Comparison of ENCODE assay signal across 15 cellular contexts in the genomic region with DNA sequence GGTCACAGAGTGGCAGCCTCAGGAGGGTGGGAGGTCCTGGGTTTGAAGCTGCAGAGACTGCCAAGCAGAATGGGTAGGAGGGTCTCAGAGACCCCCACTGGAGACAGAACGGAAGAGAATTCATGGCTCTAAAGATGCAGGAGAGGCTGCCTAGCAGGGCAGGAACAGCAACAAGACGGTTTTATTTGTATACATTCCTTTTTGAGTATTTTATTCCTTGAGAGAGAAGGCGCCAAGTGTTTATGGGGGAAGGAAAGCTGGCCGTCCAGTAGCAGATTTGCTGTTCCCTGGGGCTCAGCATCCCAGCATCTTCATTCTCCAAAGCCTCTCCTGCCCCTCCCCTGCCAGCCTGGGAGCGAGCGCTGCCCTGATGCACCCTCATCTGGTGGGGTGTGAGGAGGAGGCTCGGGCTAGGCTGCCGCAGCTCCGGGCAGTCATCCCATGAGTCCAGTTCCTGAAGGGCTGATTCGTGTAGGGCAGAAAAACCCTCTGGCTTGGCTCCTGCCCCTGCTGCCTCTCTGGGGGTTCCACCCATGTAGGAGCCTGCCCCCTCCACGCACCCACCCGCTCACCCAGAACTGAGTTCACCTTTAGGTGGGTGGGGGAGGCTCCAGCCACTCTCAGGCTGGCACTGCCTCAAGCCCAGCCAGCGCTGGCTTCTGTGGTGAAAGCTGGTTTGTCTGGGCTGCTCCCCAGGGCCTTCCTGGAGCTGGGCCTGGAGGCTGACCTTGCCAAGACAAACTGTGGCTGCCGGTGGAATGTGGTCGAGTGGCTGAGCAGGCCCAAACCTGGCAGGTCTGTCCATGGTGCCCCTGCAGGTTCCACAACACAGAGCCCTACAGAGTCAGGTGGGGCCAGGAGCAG. TPM values are rescaled to one million over a fixed set of nuclear protein-coding genes. Genes with fewer than 3 reads are reported as not detected.
DNase-seq lines count a peak whose midpoint lies in the region; TF ChIP-seq lines count a peak whose summit lies in the region.
"Had no signal": no experiment of that assay in that cellular context is flagged by ENCODE, and none has a peak within 500 bp of the region (broad histone marks: within the 10 kb centered on the region; RNA-seq: fewer than 3 reads in every experiment).

No MANE protein-coding gene starts in this region.

- no peak overlapping the region for H3K4me3 ChIP-seq in astrocyte of the spinal cord (ENCODE audit: low read depth, low read length)
- H3K4me3 ChIP-seq: esophagus muscularis mucosa had no signal

- in situ Hi-C loops in astrocyte of the spinal cord (cut with HindIII; ENCODE audit: low sequenced_read_pairs), result no loop called here

- no peak for TF ChIP-seq CTCF in astrocyte of the spinal cord (IDR thresholded peaks at IDR 0.05; ENCODE audit: low read depth, low read length)

- DNase-seq in NCI-H446 (lab: John Stamatoyannopoulos, UW), result peak; percentile 7 to 31
- DNase-seq in NCI-H446 treated with DMSO at 0.1 percent for 48 hours (lab: John Stamatoyannopoulos, UW), result no peak
- peak; percentile 63 for DNase-seq in astrocyte of the spinal cord (ENCODE audit: low read depth, low spot score)
- DNase-seq in iPS-NIHi11 (ENCODE audit: low spot score), result peak; percentile 59
- peak; percentile 91 for DNase-seq in ureter (ENCODE audit: low spot score)
- DNase-seq in stimulated activated CD4-positive, alpha-beta T cell treated with anti-CD3 and anti-CD28 coated beads, Interleukin-2, amount 100 ng/mL, for 24 hours, result no peak
- no peak for DNase-seq in NCI-H1436 (lab: John Stamatoyannopoulos, UW)
- DNase-seq in NK-92 (lab: John Stamatoyannopoulos, UW; ENCODE audit: unreplicated experiment), result no peak
- DNase-seq: ACHN; activated CD4-positive, alpha-beta T cell treated with anti-CD3 and anti-CD28 coated beads for 4 hours; activated naive CD8-positive, alpha-beta T cell treated with anti-CD3 and anti-CD28 coated beads, Interleukin-2, amount 10 ng/mL, durations not matched to agents 7 days and 5 days; NCI-H1105 had no signal

RNA-seq across cellular contexts. Expression of a gene that starts 32.4 kb away (rescaled TPM):
- 3.0 TPM for total RNA-seq in ureter

RNA-seq across cellular contexts. Expression of a gene that starts 46.8 kb away (rescaled TPM):
- not detected for total RNA-seq in ureter
- total RNA-seq: activated naive CD8-positive, alpha-beta T cell treated with anti-CD3 and anti-CD28 coated beads, Interleukin-2, amount 10 ng/mL, durations not matched to agents 7 days and 5 days; esophagus muscularis mucosa; mononuclear cell; temporal lobe had no signal

RNA-seq across cellular contexts. Expression of a gene that starts 48.2 kb away (rescaled TPM):
- not detected for total RNA-seq in ureter
- total RNA-seq: activated naive CD8-positive, alpha-beta T cell treated with anti-CD3 and anti-CD28 coated beads, Interleukin-2, amount 10 ng/mL, durations not matched to agents 7 days and 5 days; esophagus muscularis mucosa; mononuclear cell; temporal lobe had no signal

Comparison
In these comparisons a context has a peak if more than half of its experiments do, and no peak if none do; other contexts are left out.
1. DNase-seq: peak in NCI-H446 (2 of 2), astrocyte of the spinal cord (single experiment), iPS-NIHi11 (single experiment) and ureter (single experiment); none in NCI-H446 treated with DMSO at 0.1 percent for 48 hours (single experiment), stimulated activated CD4-positive, alpha-beta T cell treated with anti-CD3 and anti-CD28 coated beads, Interleukin-2, amount 100 ng/mL, for 24 hours (0 of 2), NCI-H1436 (single experiment) and NK-92 (single experiment).